ENCODE assay signal across 23 cellular contexts in the genomic region with DNA sequence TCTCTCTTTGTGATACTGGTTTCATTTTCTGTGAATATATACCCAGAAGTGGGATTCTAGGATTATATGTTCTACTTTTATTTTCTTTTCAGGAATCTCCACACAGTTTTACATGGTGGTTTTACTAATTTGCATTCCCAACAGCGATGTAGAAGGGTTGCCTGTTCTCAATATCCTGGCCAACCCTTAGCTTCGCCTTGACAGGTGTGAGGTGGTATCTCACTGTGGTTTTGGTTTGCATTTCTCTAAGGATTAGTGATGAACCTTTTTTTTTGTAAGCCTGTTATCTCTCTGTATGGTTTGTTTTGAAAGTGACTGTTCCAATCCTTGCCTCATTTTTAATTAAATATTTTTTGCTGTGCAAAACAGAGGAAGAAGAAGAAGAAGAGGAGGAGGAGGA.
"Had no signal": no experiment of that assay in that cellular context is flagged by ENCODE, and none has a peak within 500 bp of the region (broad histone marks: within the 10 kb centered on the region; RNA-seq: fewer than 3 reads in every experiment).

No MANE protein-coding gene starts in this region.

- H3K4me3 ChIP-seq: esophagus squamous epithelium, gastrocnemius medialis, heart right ventricle, left lung, lower lobe of right lung, mucosa of descending colon had no signal

- H3K4me1 ChIP-seq: esophagus squamous epithelium, gastrocnemius medialis, heart right ventricle, left lung, lower lobe of right lung had no signal

- ATAC-seq: effector memory CD8-positive, alpha-beta T cell; esophagus mucosa; gastrocnemius medialis; heart right ventricle; left cardiac atrium; left lung; left ventricle myocardium superior; lower lobe of right lung; mucosa of descending colon; naive thymus-derived CD8-positive, alpha-beta T cell had no signal

- H3K9me3 ChIP-seq: esophagus squamous epithelium, gastrocnemius medialis had no signal

- DNase-seq: cortex of kidney; effector CD8-positive, alpha-beta T cell; effector memory CD8-positive, alpha-beta T cell; endodermal cell; erythroblast; esophagus squamous epithelium; foreskin fibroblast; foreskin melanocyte; gastrocnemius medialis; glutamatergic neuron; head of caudate nucleus; heart right ventricle; hippocampal formation; left cardiac atrium; left lung; left ventricle myocardium superior; lower lobe of right lung; mesenchymal stem cell; mucosa of descending colon; naive B cell; naive thymus-derived CD8-positive, alpha-beta T cell had no signal

- H3K27me3 ChIP-seq: esophagus squamous epithelium, gastrocnemius medialis, heart right ventricle, left lung had no signal

- H3K27ac ChIP-seq: epithelial cell of prostate, esophagus squamous epithelium, gastrocnemius medialis, heart right ventricle, left lung, lower lobe of right lung had no signal

- H3K36me3 ChIP-seq: esophagus squamous epithelium, gastrocnemius medialis, heart right ventricle, left lung, lower lobe of right lung had no signal
